8 cellular contexts compared by ENCODE assay signal in genomic region chr15:92920595-92921169, GRCh38. TPM values are rescaled to one million over a fixed set of nuclear protein-coding genes. Genes with fewer than 3 reads are reported as not detected.
DNase-seq lines count a peak whose midpoint lies in the region; ATAC-seq and TF ChIP-seq lines count a peak whose summit lies in the region.

No MANE protein-coding gene starts in this region.

- peaks cover 99% of the 10 kb centered on the region for H3K79me2 ChIP-seq in Loucy (ENCODE audit: insufficient read depth, low read length)

- H3K4me1 Mint-ChIP-seq in activated naive CD8-positive, alpha-beta T cell treated with anti-CD3 and anti-CD28 coated beads, Interleukin-2, amount 50 U/mL, for 24 hours = peaks cover 79% of the 10 kb centered on the region
- H3K4me1 Mint-ChIP-seq in stimulated activated naive B cell treated with anti-CD40 and anti-IgM and Interleukin-4, amounts not matched to agents 10 μg/mL and 1 μg/mL and 100 μg/mL, for 72 hours = peaks cover 54 to 82% of the 10 kb centered on the region in 2 donors

- no peak overlapping the region for H2AFZ ChIP-seq in Loucy (ENCODE audit: low read length)

- peaks cover 54% of the 10 kb centered on the region for H3K36me3 Mint-ChIP-seq in activated naive CD8-positive, alpha-beta T cell treated with anti-CD3 and anti-CD28 coated beads, Interleukin-2, amount 50 U/mL, for 24 hours (ENCODE audit: low read depth)
- H3K36me3 Mint-ChIP-seq in stimulated activated naive B cell treated with anti-CD40 and anti-IgM and Interleukin-4, amounts not matched to agents 10 μg/mL and 1 μg/mL and 100 μg/mL, for 72 hours = peaks cover 46 to 65% of the 10 kb centered on the region in 2 donors

- no peaks in the 10 kb centered on the region for H3K9me2 ChIP-seq in Loucy (replicated peaks; ENCODE audit: low read depth, low read length)

- H3K9ac ChIP-seq in Loucy (ENCODE audit: low read depth, low read length, poor library complexity, severe bottlenecking) = peak overlapping the region; percentile 5

- H3K9me3 Mint-ChIP-seq in activated naive CD8-positive, alpha-beta T cell treated with anti-CD3 and anti-CD28 coated beads, Interleukin-2, amount 50 U/mL, for 24 hours = no peaks in the 10 kb centered on the region
- H3K9me3 Mint-ChIP-seq in stimulated activated naive B cell treated with anti-CD40 and anti-IgM and Interleukin-4, amounts not matched to agents 10 μg/mL and 1 μg/mL and 100 μg/mL, for 72 hours = peaks cover 0 to 3% of the 10 kb centered on the region in 2 donors

- no peak overlapping the region for H3K4me2 ChIP-seq in Loucy (ENCODE audit: low read depth, low read length, poor library complexity, severe bottlenecking)

- H3K4me3 ChIP-seq in Loucy (ENCODE audit: low read length, poor library complexity, severe bottlenecking) = no peak overlapping the region

- DNase-seq in activated naive CD8-positive, alpha-beta T cell treated with anti-CD3 and anti-CD28 coated beads, Interleukin-2, amount 50 U/mL, for 24 hours = no peak
- DNase-seq in kidney tubule cell (ENCODE audit: low spot score) (peak; percentile 31), mucosa of gallbladder (ENCODE audit: low spot score) (no peak), NCI-H2196 treated with DMSO at 0.1 percent for 48 hours (lab: John Stamatoyannopoulos, UW; ENCODE audit: unreplicated experiment) (no peak), NCI-H2107 (lab: John Stamatoyannopoulos, UW) (no peak), pons (ENCODE audit: low spot score) (no peak)
- no peak for DNase-seq in stimulated activated naive B cell treated with anti-CD40 and anti-IgM and Interleukin-4, amounts not matched to agents 10 μg/mL and 1 μg/mL and 100 μg/mL, for 72 hours

- H3F3A ChIP-seq in Loucy (ENCODE audit: low read depth) = peaks cover 5% of the 10 kb centered on the region; the same call in 1 of the 2 replicates

- H3K4me1 ChIP-seq in Loucy (ENCODE audit: insufficient read depth, low read length, poor library complexity, severe bottlenecking) = peaks cover 26% of the 10 kb centered on the region

- H3K9me3 ChIP-seq in Loucy (ENCODE audit: insufficient read depth, low read depth, low read length) = no peaks in the 10 kb centered on the region

- TF ChIP-seq CTCF in Loucy (conservative IDR thresholded peaks at IDR 0.05; ENCODE audit: low read length) = no peak

- peaks cover 49% of the 10 kb centered on the region for H3K36me3 ChIP-seq in Loucy (ENCODE audit: insufficient read depth, low read length)

- no peak for ATAC-seq in activated naive CD8-positive, alpha-beta T cell treated with anti-CD3 and anti-CD28 coated beads, Interleukin-2, amount 50 U/mL, for 24 hours
- no peak for ATAC-seq in stimulated activated naive B cell treated with anti-CD40 and anti-IgM and Interleukin-4, amounts not matched to agents 10 μg/mL and 1 μg/mL and 100 μg/mL, for 72 hours (replicated peaks)

- no peaks in the 10 kb centered on the region for H3K27me3 Mint-ChIP-seq in activated naive CD8-positive, alpha-beta T cell treated with anti-CD3 and anti-CD28 coated beads, Interleukin-2, amount 50 U/mL, for 24 hours
- no peaks in the 10 kb centered on the region for H3K27me3 Mint-ChIP-seq in stimulated activated naive B cell treated with anti-CD40 and anti-IgM and Interleukin-4, amounts not matched to agents 10 μg/mL and 1 μg/mL and 100 μg/mL, for 72 hours

- no peaks in the 10 kb centered on the region for H3K27me3 ChIP-seq in Loucy (ENCODE audit: insufficient read depth, low read length, poor library complexity, severe bottlenecking)

- peaks cover 71% of the 10 kb centered on the region for H4K20me1 ChIP-seq in Loucy (ENCODE audit: insufficient read depth, low read length, poor library complexity, severe bottlenecking)

- peak overlapping the region; percentile 85 for H3K27ac Mint-ChIP-seq in activated naive CD8-positive, alpha-beta T cell treated with anti-CD3 and anti-CD28 coated beads, Interleukin-2, amount 50 U/mL, for 24 hours
- peak overlapping the region; percentile 83 for H3K27ac Mint-ChIP-seq in stimulated activated naive B cell treated with anti-CD40 and anti-IgM and Interleukin-4, amounts not matched to agents 10 μg/mL and 1 μg/mL and 100 μg/mL, for 72 hours

- H3K4me3 Mint-ChIP-seq in activated naive CD8-positive, alpha-beta T cell treated with anti-CD3 and anti-CD28 coated beads, Interleukin-2, amount 50 U/mL, for 24 hours = no peak overlapping the region
- peak overlapping the region in 1 of 2 donors; percentile 16 for H3K4me3 Mint-ChIP-seq in stimulated activated naive B cell treated with anti-CD40 and anti-IgM and Interleukin-4, amounts not matched to agents 10 μg/mL and 1 μg/mL and 100 μg/mL, for 72 hours

RNA-seq across cellular contexts. Expression of gene CHD2, which starts 20.6 kb away (rescaled TPM):
- total RNA-seq in mucosa of gallbladder = 124 TPM
